ENCODE assay signal across 15 cellular contexts in genomic region chr11:115925568-115925904, GRCh38.
"Had no signal": no experiment of that assay in that cellular context is flagged by ENCODE, and none has a peak within 500 bp of the region (broad histone marks: within the 10 kb centered on the region; RNA-seq: fewer than 3 reads in every experiment).

No MANE protein-coding gene starts in this region.

- H3K27ac Mint-ChIP-seq: dendritic cell treated with granulocyte-macrophage colony-stimulating factor and Interleukin-4, amounts not matched to agents 40 ng/mL and 50 ng/mL, for 4 days; effector memory CD8-positive, alpha-beta T cell; nephron had no signal

- H3K27me3 ChIP-seq: ascending aorta, upper lobe of left lung had no signal

- ATAC-seq: effector memory CD8-positive, alpha-beta T cell had no signal

- H3K4me1 ChIP-seq: ascending aorta had no signal

- H3K36me3 ChIP-seq: ascending aorta, upper lobe of left lung had no signal

- DNase-seq: activated CD4-positive, alpha-beta T cell treated with anti-CD3 and anti-CD28 coated beads, Interleukin-2, amount 50 U/mL, for 1 hour; activated CD4-positive, CD25-positive, alpha-beta regulatory T cell; activated gamma-delta T cell treated with Interleukin-2 at 50 U/mL for 16 hours; effector memory CD8-positive, alpha-beta T cell; head of caudate nucleus; mesendoderm; nucleus accumbens; posterior cingulate gyrus; retina; stimulated activated CD4-positive, alpha-beta T cell treated with anti-CD3 and anti-CD28 coated beads, Interleukin-4, amount 100 ng/mL, for 1 hour; upper lobe of left lung had no signal

- H3K9me3 ChIP-seq: ascending aorta, upper lobe of left lung had no signal

- H3K9me3 Mint-ChIP-seq: dendritic cell treated with granulocyte-macrophage colony-stimulating factor and Interleukin-4, amounts not matched to agents 40 ng/mL and 50 ng/mL, for 4 days; nephron had no signal

- H3K4me3 ChIP-seq: ascending aorta, upper lobe of left lung had no signal

- H3K27ac ChIP-seq: ascending aorta, epithelial cell of prostate, upper lobe of left lung had no signal

- H3K4me3 Mint-ChIP-seq: dendritic cell treated with granulocyte-macrophage colony-stimulating factor and Interleukin-4, amounts not matched to agents 40 ng/mL and 50 ng/mL, for 4 days; effector memory CD8-positive, alpha-beta T cell; nephron had no signal
